In genomic region chr15:34055868-34056595, GRCh38 we compare ENCODE assay signal across 11 cellular contexts. TPM values are rescaled to one million over a fixed set of nuclear protein-coding genes. Genes with fewer than 3 reads are reported as not detected.
DNase-seq lines count a peak whose midpoint lies in the region; ATAC-seq, FAIRE-seq and TF ChIP-seq lines count a peak whose summit lies in the region.
"Had no signal": no experiment of that assay in that cellular context is flagged by ENCODE, and none has a peak within 500 bp of the region (broad histone marks: within the 10 kb centered on the region; RNA-seq: fewer than 3 reads in every experiment).

No MANE protein-coding gene starts in this region.

- H3K27me3 ChIP-seq in heart left ventricle, result no peaks in the 10 kb centered on the region
- no peaks in the 10 kb centered on the region for H3K27me3 ChIP-seq in right cardiac atrium (ENCODE audit: control insufficient read depth, insufficient read depth)

- peaks cover 0 to 7% of the 10 kb centered on the region in 2 donors for H3K27me3 Mint-ChIP-seq in natural killer cell (ENCODE audit: low read depth in 2 of 2)

- no peak overlapping the region for H3K27ac Mint-ChIP-seq in natural killer cell

- peaks cover 0 to 7% (median 0%) of the 10 kb centered on the region in 12 donors for H3K4me1 ChIP-seq in heart left ventricle
- H3K4me1 ChIP-seq in right cardiac atrium (ENCODE audit: control insufficient read depth, insufficient read depth, low read length), result no peaks in the 10 kb centered on the region

- 40 to 59% (median 53%) methylated on average over 3 of the region's 3 CpGs for WGBS in heart left ventricle, 4 donors
- 45% methylated on average over 3 of the region's 3 CpGs for WGBS in right cardiac atrium

- peaks cover 2 to 5% of the 10 kb centered on the region in 2 donors for H3K9me3 Mint-ChIP-seq in natural killer cell

- peaks cover 0 to 23% (median 2%) of the 10 kb centered on the region in 12 donors for H3K9me3 ChIP-seq in heart left ventricle
- H3K9me3 ChIP-seq in right cardiac atrium (ENCODE audit: control insufficient read depth, low read length), result no peaks in the 10 kb centered on the region

- ATAC-seq in heart left ventricle (peak in 3 of 4 donors; percentile 64 to 83 (median 75)), Right ventricle myocardium inferior (no peak), right cardiac atrium (peak; percentile 61 to 94), natural killer cell (no peak)

- in situ Hi-C loops in astrocyte of the cerebellum (cut with HindIII; ENCODE audit: low sequenced_read_pairs), result no loop called here

- H3K4me3 Mint-ChIP-seq in natural killer cell, result no peak overlapping the region

- DNase-seq in heart left ventricle (no peak), Right ventricle myocardium inferior (ENCODE audit: missing footprints) (no peak), astrocyte of the cerebellum (ENCODE audit: low read depth) (peak; percentile 50), right cardiac atrium (no peak), urothelium cell line (ENCODE audit: low spot score) (peak; percentile 24), NCI-H1105 treated with DMSO at 0.1 percent for 48 hours (lab: John Stamatoyannopoulos, UW) (no peak), SKM-1 (lab: John Stamatoyannopoulos, UW; ENCODE audit: unreplicated experiment) (no peak), natural killer cell (no peak)
- DNase-seq: cerebellar nuclear complex, NCI-H2227 treated with DMSO at 0.1 percent for 48 hours had no signal

- H3K4me3 ChIP-seq in heart left ventricle (no peak overlapping the region), astrocyte of the cerebellum (ENCODE audit: low read depth, low read length) (no peak overlapping the region), right cardiac atrium (ENCODE audit: low read length) (no peak overlapping the region)

- no peak for FAIRE-seq in urothelium cell line (lab: Jason Lieb, UNC)
- FAIRE-seq: A204.1 had no signal

- no peaks in the 10 kb centered on the region for H3K36me3 ChIP-seq in heart left ventricle

- intact Hi-C loops in heart left ventricle (cut with DNase I) (no loop called here), Right ventricle myocardium inferior (cut with DNase I) (no loop called here), right cardiac atrium (cut with DNase I) (no loop called here), natural killer cell (cut with micrococcal nuclease) (no loop called here)

- H3K27ac ChIP-seq in heart left ventricle (peak overlapping the region in 5 of 12 donors; percentile 42 to 64 (median 51)), right cardiac atrium (ENCODE audit: low read length) (no peak overlapping the region)

- TF ChIP-seq CTCF in heart left ventricle (IDR thresholded peaks at IDR 0.05) (no peak), astrocyte of the cerebellum (IDR thresholded peaks at IDR 0.05; ENCODE audit: low read depth, low read length, missing control alignments) (no peak), natural killer cell (IDR thresholded peaks at IDR 0.05) (no peak)

- TF ChIP-seq POLR2A in heart left ventricle (IDR thresholded peaks at IDR 0.05), result no peak

- H3K36me3 Mint-ChIP-seq in natural killer cell, result peaks cover 7% of the 10 kb centered on the region

- H3K4me1 Mint-ChIP-seq in natural killer cell, result no peaks in the 10 kb centered on the region

RNA-seq across cellular contexts. Expression of gene AVEN, which starts 17.0 kb away (rescaled TPM):
- 10 to 100 TPM; 16.3 to 35.8 (median 20.8) TPM for total RNA-seq in heart left ventricle
- 10 to 100 TPM; 24.5 to 37.1 TPM for polyA plus RNA-seq in heart left ventricle
- 29.0 TPM for total RNA-seq in Right ventricle myocardium inferior
- 10 to 100 TPM; 15.1 to 20.3 (median 16.8) TPM for total RNA-seq in right cardiac atrium
- polyA plus RNA-seq in right cardiac atrium, result 20.0 TPM
- 10 to 100 TPM in 1 of 3 donors, 1 to 10 TPM in 2; 9.8 to 11.8 (median 9.9) TPM for total RNA-seq in natural killer cell

RNA-seq across cellular contexts. Expression of gene EMC7, which starts 45.6 kb away (rescaled TPM):
- total RNA-seq in heart left ventricle, result 10 to 100 TPM; 28.9 to 95.2 (median 59.1) TPM
- polyA plus RNA-seq in heart left ventricle, result 100 to 1,000 TPM in 1 of 2 donors, 10 to 100 TPM in 1; 86.0 to 143 TPM
- total RNA-seq in Right ventricle myocardium inferior, result 65.1 TPM
- 10 to 100 TPM; 66.0 to 90.0 (median 72.8) TPM for total RNA-seq in right cardiac atrium
- polyA plus RNA-seq in right cardiac atrium, result 109 TPM
- total RNA-seq in natural killer cell, result 10 to 100 TPM; 55.9 to 60.8 (median 59.6) TPM

RNA-seq across cellular contexts. Expression of gene PGBD4, which starts 45.9 kb away (rescaled TPM):
- total RNA-seq in heart left ventricle (1 to 10 TPM in 8 of 9 donors, under 1 TPM in 1; 0.95 to 2.1 (median 1.7) TPM), Right ventricle myocardium inferior (1.8 TPM), right cardiac atrium (1 to 10 TPM; 2.2 to 2.9 (median 2.7) TPM), natural killer cell (1 to 10 TPM; 3.2 to 4.2 (median 4.0) TPM)
- polyA plus RNA-seq in heart left ventricle (under 1 TPM; 0.86 to 0.91 TPM), right cardiac atrium (1.5 TPM)

Comparison
In these comparisons a context has a peak if more than half of its experiments do, and no peak if none do; other contexts are left out.
1. ATAC-seq: peak in heart left ventricle (3 of 4) and right cardiac atrium (2 of 2); none in Right ventricle myocardium inferior (single experiment) and natural killer cell (0 of 3).
2. DNase-seq: peak in astrocyte of the cerebellum (single experiment) and urothelium cell line (single experiment); none in heart left ventricle (0 of 5), Right ventricle myocardium inferior (single experiment), right cardiac atrium (0 of 3), NCI-H1105 treated with DMSO at 0.1 percent for 48 hours (single experiment), SKM-1 (single experiment) and natural killer cell (single experiment).